8 cellular contexts compared by ENCODE assay signal in genomic region chr10:14605231-14605925, GRCh38.
DNase-seq lines count a peak whose midpoint lies in the region; ATAC-seq, FAIRE-seq and TF ChIP-seq lines count a peak whose summit lies in the region.

No MANE protein-coding gene starts in this region.

- no peak for TF ChIP-seq CTCF in dorsolateral prefrontal cortex (IDR thresholded peaks at IDR 0.05 in 54 of 56, conservative IDR thresholded peaks at IDR 0.05 in 2 of 56; ENCODE audit: low read depth in 1 of 56, partially characterized antibody in 56 of 56)

- H3K4me3 ChIP-seq in dorsolateral prefrontal cortex (peak overlapping the region in 54 of 59 donors; percentile 55 to 84 (median 73)), neuron (ENCODE audit: low read length) (peak overlapping the region; percentile 62)

- peaks cover 13% of the 10 kb centered on the region for H3K36me3 Mint-ChIP-seq in activated T-cell treated with anti-CD3 and anti-CD28 coated beads, Interleukin-2, amount 50 U/mL, for 4 hours (ENCODE audit: insufficient read depth)

- DNase-seq in activated T-cell treated with anti-CD3 and anti-CD28 coated beads, Interleukin-2, amount 50 U/mL, for 4 hours, result no peak
- DNase-seq in activated T-cell treated with anti-CD3 and anti-CD28 coated beads, Interleukin-2, amount 50 U/mL, for 1 hour, result no peak
- DNase-seq in RCC 7860 (ENCODE audit: low spot score) (peak; percentile 82), dorsolateral prefrontal cortex (no peak), NCI-H510A treated with DMSO at 0.1 percent for 48 hours (lab: John Stamatoyannopoulos, UW) (no peak), 8988T (no peak)

- ATAC-seq in activated T-cell treated with anti-CD3 and anti-CD28 coated beads, Interleukin-2, amount 50 U/mL, for 4 hours, result peak; percentile 71 to 72
- peak; percentile 33 for ATAC-seq in HG02798 (IDR thresholded peaks at IDR 0.05; ENCODE audit: poor library complexity, unreplicated experiment)

- H2AFZ ChIP-seq in neuron (ENCODE audit: low read depth, low read length), result peak overlapping the region; percentile 95

- peaks cover 27% of the 10 kb centered on the region for H3K4me1 ChIP-seq in neuron (ENCODE audit: insufficient read depth, low read length)

- no peaks in the 10 kb centered on the region for H3K27me3 Mint-ChIP-seq in activated T-cell treated with anti-CD3 and anti-CD28 coated beads, Interleukin-2, amount 50 U/mL, for 4 hours (ENCODE audit: low read depth)

- H3K4me1 Mint-ChIP-seq in activated T-cell treated with anti-CD3 and anti-CD28 coated beads, Interleukin-2, amount 50 U/mL, for 4 hours (ENCODE audit: low read depth), result peaks cover 59% of the 10 kb centered on the region

- H3K4me3 Mint-ChIP-seq in activated T-cell treated with anti-CD3 and anti-CD28 coated beads, Interleukin-2, amount 50 U/mL, for 4 hours, result peak overlapping the region; percentile 91

- intact Hi-C loops in dorsolateral prefrontal cortex (cut with DNase I), result loop anchor here in 1 of 2 donors (2.0 to 10.0 kb wide), 2 partner anchors 33 to 51 kb away; no protein-coding TSS in a partner anchor

- peaks cover 8% of the 10 kb centered on the region for H3K36me3 ChIP-seq in neuron (ENCODE audit: insufficient read depth, low read length)

- no peaks in the 10 kb centered on the region for H3K9me3 Mint-ChIP-seq in activated T-cell treated with anti-CD3 and anti-CD28 coated beads, Interleukin-2, amount 50 U/mL, for 4 hours

- H3K27me3 ChIP-seq in dorsolateral prefrontal cortex (no peaks in the 10 kb centered on the region), neuron (ENCODE audit: insufficient read depth, low read length) (peaks cover 6% of the 10 kb centered on the region)

- FAIRE-seq in RCC 7860 (lab: Jason Lieb, UNC), result peak; percentile 4

- H3K27ac ChIP-seq in dorsolateral prefrontal cortex, result peak overlapping the region in 37 of 59 donors; percentile 10 to 88 (median 76)

- H3K9me3 ChIP-seq in neuron (ENCODE audit: low read length), result no peaks in the 10 kb centered on the region
